Comparison of ENCODE assay signal across 8 cellular contexts in genomic region chr17:75154195-75155106, GRCh38. TPM values are rescaled to one million over a fixed set of nuclear protein-coding genes. Genes with fewer than 3 reads are reported as not detected.
DNase-seq lines count a peak whose midpoint lies in the region; ATAC-seq and TF ChIP-seq lines count a peak whose summit lies in the region.

A gene with protein sequence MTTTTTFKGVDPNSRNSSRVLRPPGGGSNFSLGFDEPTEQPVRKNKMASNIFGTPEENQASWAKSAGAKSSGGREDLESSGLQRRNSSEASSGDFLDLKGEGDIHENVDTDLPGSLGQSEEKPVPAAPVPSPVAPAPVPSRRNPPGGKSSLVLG (minus strand): TSS chr17:75154512. CDS start chr17:75154397, 115 bp downstream.

- H3K27me3 ChIP-seq in GM06990 (replicated peaks; ENCODE audit: control insufficient read depth, insufficient read depth, low read length) (no peaks in the 10 kb centered on the region), osteoblast (ENCODE audit: insufficient read depth, low read length) (no peaks in the 10 kb centered on the region), thoracic aorta (replicated peaks; ENCODE audit: insufficient read depth) (no peaks in the 10 kb centered on the region)

- peak within 1 kb of the TSS; percentile 93 for H3K4me3 Mint-ChIP-seq in activated naive CD4-positive, alpha-beta T cell treated with anti-CD3 and anti-CD28 coated beads, Interleukin-2, amount 50 U/mL, for 24 hours

- no peaks in the 10 kb centered on the region for H3K27me3 Mint-ChIP-seq in activated naive CD4-positive, alpha-beta T cell treated with anti-CD3 and anti-CD28 coated beads, Interleukin-2, amount 50 U/mL, for 24 hours

- ATAC-seq in HG02588 (IDR thresholded peaks at IDR 0.05; ENCODE audit: unreplicated experiment) (peak; percentile 90), SK-N-SH treated with all-trans-retinoic acid at 6 μM for 48 hours (peak; percentile 93), thoracic aorta (ENCODE audit: insufficient number of reproducible peaks, low FRiP score, low read depth) (peak; percentile 98)

- peak; percentile 96 for DNase-seq in GM06990 (ENCODE audit: extremely low read depth, insufficient read length)
- DNase-seq in NCI-H1092 (lab: John Stamatoyannopoulos, UW) = peak; percentile 98
- peak; percentile 99 for DNase-seq in glomerular visceral epithelial cell (ENCODE audit: extremely low spot score)
- peak; percentile 100 for DNase-seq in osteoblast (ENCODE audit: insufficient read length, low spot score, missing footprints)
- DNase-seq in thoracic aorta (ENCODE audit: low spot score) = peak; percentile 95

- H3K4me2 ChIP-seq in osteoblast (ENCODE audit: insufficient read depth, low read length) = peak within 1 kb of the TSS; percentile 100

- H3K9me3 Mint-ChIP-seq in activated naive CD4-positive, alpha-beta T cell treated with anti-CD3 and anti-CD28 coated beads, Interleukin-2, amount 50 U/mL, for 24 hours = no peaks in the 10 kb centered on the region

- H3K27ac Mint-ChIP-seq in activated naive CD4-positive, alpha-beta T cell treated with anti-CD3 and anti-CD28 coated beads, Interleukin-2, amount 50 U/mL, for 24 hours = peak within 1 kb of the TSS; percentile 93

- no peaks in the 10 kb centered on the region for H3K36me3 Mint-ChIP-seq in activated naive CD4-positive, alpha-beta T cell treated with anti-CD3 and anti-CD28 coated beads, Interleukin-2, amount 50 U/mL, for 24 hours

- H3K4me1 Mint-ChIP-seq in activated naive CD4-positive, alpha-beta T cell treated with anti-CD3 and anti-CD28 coated beads, Interleukin-2, amount 50 U/mL, for 24 hours = peaks cover 38% of the 10 kb centered on the region

- H4K20me1 ChIP-seq in osteoblast (ENCODE audit: insufficient read depth, low read length) = peaks cover 17% of the 10 kb centered on the region

- TF ChIP-seq CTCF in GM06990 (IDR thresholded peaks at IDR 0.05; ENCODE audit: insufficient read depth, low read length, poor library complexity, severe bottlenecking) = no peak
- no peak for TF ChIP-seq CTCF in osteoblast (IDR thresholded peaks at IDR 0.05; ENCODE audit: extremely low read depth, low read depth, low read length)
- TF ChIP-seq CTCF in thoracic aorta (IDR thresholded peaks at IDR 0.05) = no peak

- H3K27ac ChIP-seq in osteoblast (ENCODE audit: low read depth, low read length) (peak within 1 kb of the TSS; percentile 76), thoracic aorta (peak within 1 kb of the TSS; percentile 50 to 61)

- H3K36me3 ChIP-seq in GM06990 (ENCODE audit: control insufficient read depth, insufficient read depth, low read length) = no peaks in the 10 kb centered on the region; the same call in 1 of the 2 replicates
- no peaks in the 10 kb centered on the region for H3K36me3 ChIP-seq in osteoblast (ENCODE audit: insufficient read depth, low read length)
- H3K36me3 ChIP-seq in thoracic aorta = no peaks in the 10 kb centered on the region

- H3K4me1 ChIP-seq in osteoblast (ENCODE audit: insufficient read depth, low read length) (peaks cover 21% of the 10 kb centered on the region), thoracic aorta (ENCODE audit: control insufficient read depth in 1 of 2, low read depth in 2 of 2) (peaks cover 8 to 15% of the 10 kb centered on the region in 2 donors)

- H3K79me2 ChIP-seq in osteoblast (ENCODE audit: insufficient read depth, low read length) = peaks cover 48% of the 10 kb centered on the region

- peak within 1 kb of the TSS; percentile 77 for H2AFZ ChIP-seq in osteoblast (ENCODE audit: low read length)

- no peaks in the 10 kb centered on the region for H3K9me3 ChIP-seq in osteoblast (ENCODE audit: low read depth, low read length)
- H3K9me3 ChIP-seq in thoracic aorta = no peaks in the 10 kb centered on the region

- peak within 1 kb of the TSS; percentile 93 for H3K4me3 ChIP-seq in GM06990 (replicated peaks; ENCODE audit: low read depth, low read length)
- peak within 1 kb of the TSS; percentile 96 for H3K4me3 ChIP-seq in osteoblast (ENCODE audit: insufficient read depth, low read length)
- peak within 1 kb of the TSS; percentile 85 for H3K4me3 ChIP-seq in thoracic aorta

TF ChIP-seq in SK-N-SH treated with all-trans-retinoic acid at 6 μM for 48 hours, 23 proteins besides CTCF, POLR2A, EP300 and RAD21 (continues in another document):
- TF ChIP-seq ZFP3 (CRISPR knock-in tag; IDR thresholded peaks at IDR 0.05) (0 out of 2 replicates have a peak, but pooled peaks have one; percentile 24), TSHZ2 (CRISPR knock-in tag; IDR thresholded peaks at IDR 0.05) (peak; percentile 58), ZC3H10 (CRISPR knock-in tag; IDR thresholded peaks at IDR 0.05) (peak; percentile 66; the same call in 1 of the 2 replicates), TOX (CRISPR knock-in tag; IDR thresholded peaks at IDR 0.05; ENCODE audit: borderline replicate concordance) (no peak), RARB (CRISPR knock-in tag; IDR thresholded peaks at IDR 0.05) (no peak), OSR1 (CRISPR knock-in tag; IDR thresholded peaks at IDR 0.05) (no peak), ISL1 (CRISPR knock-in tag; IDR thresholded peaks at IDR 0.05) (no peak), GLIS3 (CRISPR knock-in tag; IDR thresholded peaks at IDR 0.05) (peak; percentile 97), ESRRG (CRISPR knock-in tag; IDR thresholded peaks at IDR 0.05) (no peak), CSRNP3 (CRISPR knock-in tag; IDR thresholded peaks at IDR 0.05) (peak; percentile 78; the same call in 1 of the 2 replicates), CSDC2 (CRISPR knock-in tag; IDR thresholded peaks at IDR 0.05) (no peak)
- TF ChIP-seq, protein P1, sequence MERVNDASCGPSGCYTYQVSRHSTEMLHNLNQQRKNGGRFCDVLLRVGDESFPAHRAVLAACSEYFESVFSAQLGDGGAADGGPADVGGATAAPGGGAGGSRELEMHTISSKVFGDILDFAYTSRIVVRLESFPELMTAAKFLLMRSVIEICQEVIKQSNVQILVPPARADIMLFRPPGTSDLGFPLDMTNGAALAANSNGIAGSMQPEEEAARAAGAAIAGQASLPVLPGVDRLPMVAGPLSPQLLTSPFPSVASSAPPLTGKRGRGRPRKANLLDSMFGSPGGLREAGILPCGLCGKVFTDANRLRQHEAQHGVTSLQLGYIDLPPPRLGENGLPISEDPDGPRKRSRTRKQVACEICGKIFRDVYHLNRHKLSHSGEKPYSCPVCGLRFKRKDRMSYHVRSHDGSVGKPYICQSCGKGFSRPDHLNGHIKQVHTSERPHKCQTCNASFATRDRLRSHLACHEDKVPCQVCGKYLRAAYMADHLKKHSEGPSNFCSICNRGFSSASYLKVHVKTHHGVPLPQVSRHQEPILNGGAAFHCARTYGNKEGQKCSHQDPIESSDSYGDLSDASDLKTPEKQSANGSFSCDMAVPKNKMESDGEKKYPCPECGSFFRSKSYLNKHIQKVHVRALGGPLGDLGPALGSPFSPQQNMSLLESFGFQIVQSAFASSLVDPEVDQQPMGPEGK (CRISPR knock-in tag; IDR thresholded peaks at IDR 0.05; ENCODE audit: borderline replicate concordance) = peak; percentile 49; the same call in 1 of the 2 replicates
- TF ChIP-seq, protein P2, sequence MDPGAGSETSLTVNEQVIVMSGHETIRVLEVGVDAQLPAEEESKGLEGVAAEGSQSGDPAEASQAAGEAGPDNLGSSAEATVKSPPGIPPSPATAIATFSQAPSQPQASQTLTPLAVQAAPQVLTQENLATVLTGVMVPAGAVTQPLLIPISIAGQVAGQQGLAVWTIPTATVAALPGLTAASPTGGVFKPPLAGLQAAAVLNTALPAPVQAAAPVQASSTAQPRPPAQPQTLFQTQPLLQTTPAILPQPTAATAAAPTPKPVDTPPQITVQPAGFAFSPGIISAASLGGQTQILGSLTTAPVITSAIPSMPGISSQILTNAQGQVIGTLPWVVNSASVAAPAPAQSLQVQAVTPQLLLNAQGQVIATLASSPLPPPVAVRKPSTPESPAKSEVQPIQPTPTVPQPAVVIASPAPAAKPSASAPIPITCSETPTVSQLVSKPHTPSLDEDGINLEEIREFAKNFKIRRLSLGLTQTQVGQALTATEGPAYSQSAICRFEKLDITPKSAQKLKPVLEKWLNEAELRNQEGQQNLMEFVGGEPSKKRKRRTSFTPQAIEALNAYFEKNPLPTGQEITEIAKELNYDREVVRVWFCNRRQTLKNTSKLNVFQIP (CRISPR knock-in tag; IDR thresholded peaks at IDR 0.05; ENCODE audit: borderline replicate concordance, low read depth) = no peak

RNA-seq across cellular contexts. Expression of the gene that starts here (rescaled TPM):
- total RNA-seq in osteoblast (55.7 and 60.8 TPM in 2 replicates), thoracic aorta (10 to 100 TPM; 19.6 to 45.7 TPM)

Comparison
In these comparisons a context has a peak if more than half of its experiments do, and no peak if none do; other contexts are left out.
1. Peak in every context shown above with its lines: DNase-seq, ATAC-seq, H3K4me3 ChIP-seq and H3K27ac ChIP-seq.